1 cellular context compared by ENCODE assay signal in genomic region chr17:47733414-47734288, GRCh38.
TF ChIP-seq lines count a peak whose summit lies in the region.

No MANE protein-coding gene starts in this region.

TF ChIP-seq in HCT116, 20 proteins besides CTCF, POLR2A, EP300 and RAD21 (continued from another document):
- TF ChIP-seq YY1 (IDR thresholded peaks at IDR 0.05; ENCODE audit: extremely low read depth, insufficient replicate concordance, low read depth, low read length), result no peak
- TF ChIP-seq ZFX (IDR thresholded peaks at IDR 0.05), result no peak
- TF ChIP-seq EGR1 (IDR thresholded peaks at IDR 0.05; ENCODE audit: low read depth), result no peak
- TF ChIP-seq ZNF274 (IDR thresholded peaks at IDR 0.05; ENCODE audit: low read depth, low read length), result no peak
- no peak for TF ChIP-seq REST (IDR thresholded peaks at IDR 0.05; ENCODE audit: low read depth)
- no peak for TF ChIP-seq CBX3 (IDR thresholded peaks at IDR 0.05; ENCODE audit: low read depth)
- no peak for TF ChIP-seq JUND (IDR thresholded peaks at IDR 0.05)
- TF ChIP-seq SP1 (IDR thresholded peaks at IDR 0.05; ENCODE audit: low read depth), result no peak
- TF ChIP-seq POLR2AphosphoS5 (IDR thresholded peaks at IDR 0.05; ENCODE audit: low read depth, low read length), result no peak
- TF ChIP-seq MAX (IDR thresholded peaks at IDR 0.05), result no peak
- TF ChIP-seq ELF1 (IDR thresholded peaks at IDR 0.05; ENCODE audit: borderline replicate concordance, low read depth), result no peak
